In the genomic region with DNA sequence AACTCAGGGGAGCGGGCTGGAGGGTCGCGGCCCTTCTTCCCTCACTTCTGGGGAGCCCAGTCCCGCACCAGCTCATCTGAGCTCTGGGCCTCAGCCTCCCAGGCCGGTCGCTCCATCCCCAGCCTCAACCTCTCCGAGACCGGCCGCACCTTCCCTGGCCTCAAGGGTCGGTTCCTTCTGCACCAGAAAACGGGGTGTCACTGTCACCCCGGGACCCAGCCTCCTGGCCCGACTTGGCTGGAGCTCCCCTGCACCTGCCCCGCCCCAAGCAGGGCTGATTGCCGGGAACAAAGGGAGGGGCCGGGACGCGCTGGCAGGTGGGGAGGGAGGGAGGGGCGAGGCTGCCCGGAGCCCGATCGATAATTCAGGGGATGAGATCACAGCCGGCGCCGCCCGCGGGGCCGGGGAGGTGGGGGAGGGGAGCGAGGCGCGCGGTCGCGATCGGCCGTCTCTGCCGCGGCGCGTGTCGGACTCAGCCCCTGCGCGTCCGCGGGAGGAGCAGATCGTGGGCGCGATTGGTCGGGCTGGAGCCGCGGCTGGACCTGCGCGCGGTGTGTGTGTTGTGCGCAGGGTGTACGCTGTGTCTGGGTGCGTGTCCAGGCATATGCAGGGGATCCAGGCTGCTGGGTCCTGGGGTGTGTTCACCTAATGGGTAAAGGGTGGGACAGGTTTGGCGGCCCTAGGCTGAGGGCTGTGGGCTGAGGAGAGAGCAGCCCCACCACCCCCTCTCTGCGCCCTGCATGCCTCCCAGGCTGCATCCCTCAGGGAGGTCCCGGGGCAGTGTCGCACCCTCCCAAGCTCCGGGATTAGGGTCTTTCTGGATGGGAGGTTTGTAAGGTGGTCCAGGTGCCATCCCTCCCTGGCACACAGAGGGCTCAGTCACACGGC, we compare ENCODE assay signal across 7 cellular contexts. TPM values are rescaled to one million over a fixed set of nuclear protein-coding genes. Genes with fewer than 3 reads are reported as not detected.
DNase-seq lines count a peak whose midpoint lies in the region; FAIRE-seq and TF ChIP-seq lines count a peak whose summit lies in the region.
"Had no signal": no experiment of that assay in that cellular context is flagged by ENCODE, and none has a peak within 500 bp of the region (broad histone marks: within the 10 kb centered on the region; RNA-seq: fewer than 3 reads in every experiment).

No MANE protein-coding gene starts in this region.

- no peak overlapping the region for H3K9ac ChIP-seq in iPS-20b (ENCODE audit: low read depth, low read length)

- peaks cover 0 to 6% of the 10 kb centered on the region in 2 donors for H3K27me3 ChIP-seq in Peyer's patch
- peaks cover 30% of the 10 kb centered on the region for H3K27me3 ChIP-seq in iPS-20b (ENCODE audit: insufficient read depth, low read length)

- FAIRE-seq in urothelium cell line (lab: Jason Lieb, UNC), result peak; percentile 35
- FAIRE-seq: colon had no signal

- peak overlapping the region in 1 of 4 donors; percentile 81 for H3K27ac ChIP-seq in Peyer's patch
- no peak overlapping the region for H3K27ac ChIP-seq in iPS-20b (ENCODE audit: low read length)

- peak in 1 of 2 donors; percentile 57 for TF ChIP-seq POLR2A in Peyer's patch (IDR thresholded peaks at IDR 0.05)

- H3K9me3 ChIP-seq in Peyer's patch (no peaks in the 10 kb centered on the region), iPS-20b (ENCODE audit: insufficient read depth, low read depth, low read length) (no peaks in the 10 kb centered on the region)

- H3K4me1 ChIP-seq in Peyer's patch (peaks cover 3 to 14% (median 11%) of the 10 kb centered on the region in 4 donors), iPS-20b (ENCODE audit: insufficient read depth, low read length) (no peaks in the 10 kb centered on the region)

- peak; percentile 48 for DNase-seq in DMS79 (lab: John Stamatoyannopoulos, UW)
- peak in 2 of 3 donors; percentile 71 to 80 for DNase-seq in Peyer's patch
- peak; percentile 79 for DNase-seq in urothelium cell line (ENCODE audit: low spot score)
- DNase-seq in middle frontal gyrus (ENCODE audit: extremely low spot score, low spot score), result no peak
- no peak for DNase-seq in 8988T

- TF ChIP-seq CTCF in Peyer's patch (IDR thresholded peaks at IDR 0.05), result no peak

- H3K36me3 ChIP-seq in Peyer's patch (no peaks in the 10 kb centered on the region), iPS-20b (ENCODE audit: insufficient read depth, low read depth, low read length) (no peaks in the 10 kb centered on the region)

- H3K4me3 ChIP-seq in Peyer's patch (peak overlapping the region in 3 of 4 donors; percentile 41 to 79 (median 41)), iPS-20b (ENCODE audit: low read length) (peak overlapping the region; percentile 56; the same call in 1 of the 2 replicates)

RNA-seq across cellular contexts. Expression of a gene that starts 1.1 kb away (rescaled TPM):
- total RNA-seq in Peyer's patch, result 10 to 100 TPM in 3 of 4 donors, 1 to 10 TPM in 1; 9.5 to 33.0 (median 18.3) TPM

RNA-seq across cellular contexts. Expression of a gene that starts 34.4 kb away (rescaled TPM):
- total RNA-seq in Peyer's patch, result 10 to 100 TPM in 1 of 4 donors, 1 to 10 TPM in 3; 1.4 to 25.6 (median 5.1) TPM

RNA-seq across cellular contexts. Expression of a gene that starts 45.4 kb away (rescaled TPM):
- total RNA-seq in Peyer's patch, result 10 to 100 TPM; 11.6 to 35.7 (median 24.2) TPM

RNA-seq across cellular contexts. Expression of a gene that starts 53.0 kb away (rescaled TPM):
- under 1 TPM in 2 of 4 donors, not detected in 2; 0.47 to 0.80 TPM for total RNA-seq in Peyer's patch

Comparison
In these comparisons a context has a peak if more than half of its experiments do, and no peak if none do; other contexts are left out.
1. DNase-seq: peak in DMS79 (single experiment), Peyer's patch (2 of 3) and urothelium cell line (single experiment); none in middle frontal gyrus (single experiment) and 8988T (single experiment).